2 cellular contexts compared by ENCODE assay signal in the genomic region with DNA sequence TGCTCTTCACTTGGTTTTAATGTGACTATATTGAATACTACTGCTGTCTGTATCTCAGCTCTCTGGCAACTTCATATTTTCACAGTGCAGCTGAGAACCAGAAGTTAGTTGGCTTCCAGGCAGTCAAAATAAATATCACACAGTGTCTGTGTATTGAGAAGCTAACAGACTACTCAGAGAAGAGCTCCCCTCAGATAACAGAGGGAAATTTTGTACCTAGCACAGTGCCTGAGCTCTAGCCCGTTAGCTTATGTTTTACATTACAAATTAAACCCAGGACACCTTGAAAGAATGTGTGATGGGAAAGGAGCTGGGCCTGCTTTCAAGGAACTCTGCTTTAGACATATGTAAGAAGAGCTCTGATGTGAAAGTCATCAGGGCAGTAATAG.
TF ChIP-seq lines count a peak whose summit lies in the region.

No MANE protein-coding gene starts in this region.

TF ChIP-seq in HepG2, 621 proteins besides CTCF, POLR2A, EP300 and RAD21:
- TF ChIP-seq, protein P1, sequence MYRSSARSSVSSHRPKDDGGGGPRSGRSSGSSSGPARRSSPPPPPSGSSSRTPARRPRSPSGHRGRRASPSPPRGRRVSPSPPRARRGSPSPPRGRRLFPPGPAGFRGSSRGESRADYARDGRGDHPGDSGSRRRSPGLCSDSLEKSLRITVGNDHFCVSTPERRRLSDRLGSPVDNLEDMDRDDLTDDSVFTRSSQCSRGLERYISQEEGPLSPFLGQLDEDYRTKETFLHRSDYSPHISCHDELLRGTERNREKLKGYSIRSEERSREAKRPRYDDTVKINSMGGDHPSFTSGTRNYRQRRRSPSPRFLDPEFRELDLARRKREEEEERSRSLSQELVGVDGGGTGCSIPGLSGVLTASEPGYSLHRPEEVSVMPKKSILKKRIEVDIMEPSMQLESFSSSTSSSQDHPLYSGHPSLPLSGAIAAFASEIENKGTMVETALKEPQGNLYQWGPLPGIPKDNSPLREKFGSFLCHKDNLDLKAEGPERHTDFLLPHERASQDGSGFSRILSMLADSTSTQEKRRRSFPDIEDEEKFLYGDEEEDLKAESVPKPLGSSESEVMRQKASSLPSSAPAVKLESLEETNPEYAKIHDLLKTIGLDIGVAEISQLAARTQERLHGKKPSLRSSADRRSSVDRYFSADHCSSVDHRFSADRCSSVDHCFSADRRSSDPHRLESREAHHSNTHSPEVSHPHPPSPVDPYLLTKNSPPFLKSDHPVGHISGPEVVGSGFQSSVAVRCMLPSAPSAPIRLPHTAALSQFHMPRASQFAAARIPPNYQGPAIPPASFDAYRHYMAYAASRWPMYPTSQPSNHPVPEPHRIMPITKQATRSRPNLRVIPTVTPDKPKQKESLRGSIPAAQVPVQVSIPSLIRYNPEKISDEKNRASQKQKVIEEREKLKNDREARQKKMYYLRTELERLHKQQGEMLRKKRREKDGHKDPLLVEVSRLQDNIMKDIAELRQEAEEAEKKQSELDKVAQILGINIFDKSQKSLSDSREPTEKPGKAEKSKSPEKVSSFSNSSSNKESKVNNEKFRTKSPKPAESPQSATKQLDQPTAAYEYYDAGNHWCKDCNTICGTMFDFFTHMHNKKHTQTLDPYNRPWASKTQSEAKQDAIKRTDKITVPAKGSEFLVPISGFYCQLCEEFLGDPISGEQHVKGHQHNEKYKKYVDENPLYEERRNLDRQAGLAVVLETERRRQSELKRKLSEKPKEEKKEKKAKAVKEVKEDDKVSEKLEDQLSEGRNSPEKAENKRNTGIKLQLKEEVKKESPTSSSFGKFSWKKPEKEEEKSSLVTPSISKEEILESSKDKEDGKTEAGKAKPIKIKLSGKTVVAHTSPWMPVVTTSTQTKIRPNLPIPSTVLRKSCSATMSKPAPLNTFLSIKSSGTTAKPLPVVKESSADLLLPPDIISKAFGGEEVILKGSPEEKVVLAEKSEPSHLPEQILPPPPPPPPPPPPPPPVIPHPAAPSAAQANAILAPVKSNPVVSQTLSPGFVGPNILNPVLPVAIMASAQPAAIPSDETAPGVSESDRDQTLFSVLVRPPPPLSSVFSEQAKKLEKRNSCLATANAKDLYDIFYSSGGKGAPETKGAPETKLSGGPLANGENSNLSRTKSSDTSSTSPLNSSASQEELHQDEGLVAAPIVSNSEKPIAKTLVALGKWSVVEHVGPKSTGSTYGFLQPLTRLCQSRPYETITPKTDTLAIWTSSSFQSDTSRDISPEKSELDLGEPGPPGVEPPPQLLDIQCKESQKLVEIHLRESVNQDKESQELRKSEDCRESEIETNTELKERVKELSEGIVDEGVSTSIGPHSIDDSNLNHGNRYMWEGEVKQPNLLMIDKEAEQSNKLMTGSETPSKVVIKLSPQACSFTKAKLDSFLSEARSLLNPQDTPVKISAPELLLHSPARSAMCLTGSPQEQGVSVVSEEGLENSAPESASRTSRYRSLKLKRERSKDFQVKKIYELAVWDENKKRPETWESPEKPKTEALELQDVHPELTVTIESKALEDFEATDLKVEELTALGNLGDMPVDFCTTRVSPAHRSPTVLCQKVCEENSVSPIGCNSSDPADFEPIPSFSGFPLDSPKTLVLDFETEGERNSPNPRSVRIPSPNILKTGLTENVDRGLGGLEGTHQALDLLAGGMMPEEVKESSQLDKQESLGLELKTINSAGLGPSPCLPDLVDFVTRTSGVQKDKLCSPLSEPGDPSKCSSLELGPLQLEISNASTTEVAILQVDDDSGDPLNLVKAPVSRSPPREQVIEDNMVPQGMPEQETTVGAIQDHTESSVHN (CRISPR knock-in tag; IDR thresholded peaks at IDR 0.05) = no peak
- TF ChIP-seq MAZ (IDR thresholded peaks at IDR 0.05; ENCODE audit: borderline replicate concordance, low read depth, low read length) = no peak
- no peak for TF ChIP-seq MAZ (CRISPR knock-in tag; IDR thresholded peaks at IDR 0.05; ENCODE audit: low read depth)
- TF ChIP-seq U2AF1 (optimal IDR thresholded peaks at IDR 0.05; ENCODE audit: low read depth, low read length) = no peak
- no peak for TF ChIP-seq ZNF724P (CRISPR knock-in tag; IDR thresholded peaks at IDR 0.05; ENCODE audit: borderline replicate concordance)
- no peak for TF ChIP-seq ZNF501 (CRISPR knock-in tag; IDR thresholded peaks at IDR 0.05)
- no peak for TF ChIP-seq ZNF841 (CRISPR knock-in tag; IDR thresholded peaks at IDR 0.05; ENCODE audit: borderline replicate concordance)
- no peak for TF ChIP-seq SOX6 (IDR thresholded peaks at IDR 0.05)
- no peak for TF ChIP-seq SOX6 (CRISPR knock-in tag; IDR thresholded peaks at IDR 0.05)
- no peak for TF ChIP-seq ZEB1 (IDR thresholded peaks at IDR 0.05; ENCODE audit: insufficient replicate concordance, low read depth)
- TF ChIP-seq, protein P2, sequence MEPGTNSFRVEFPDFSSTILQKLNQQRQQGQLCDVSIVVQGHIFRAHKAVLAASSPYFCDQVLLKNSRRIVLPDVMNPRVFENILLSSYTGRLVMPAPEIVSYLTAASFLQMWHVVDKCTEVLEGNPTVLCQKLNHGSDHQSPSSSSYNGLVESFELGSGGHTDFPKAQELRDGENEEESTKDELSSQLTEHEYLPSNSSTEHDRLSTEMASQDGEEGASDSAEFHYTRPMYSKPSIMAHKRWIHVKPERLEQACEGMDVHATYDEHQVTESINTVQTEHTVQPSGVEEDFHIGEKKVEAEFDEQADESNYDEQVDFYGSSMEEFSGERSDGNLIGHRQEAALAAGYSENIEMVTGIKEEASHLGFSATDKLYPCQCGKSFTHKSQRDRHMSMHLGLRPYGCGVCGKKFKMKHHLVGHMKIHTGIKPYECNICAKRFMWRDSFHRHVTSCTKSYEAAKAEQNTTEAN (CRISPR knock-in tag; conservative IDR thresholded peaks at IDR 0.05) = no peak
- no peak for TF ChIP-seq NR2C2 (CRISPR knock-in tag; IDR thresholded peaks at IDR 0.05; ENCODE audit: borderline replicate concordance)
- TF ChIP-seq, protein P3, sequence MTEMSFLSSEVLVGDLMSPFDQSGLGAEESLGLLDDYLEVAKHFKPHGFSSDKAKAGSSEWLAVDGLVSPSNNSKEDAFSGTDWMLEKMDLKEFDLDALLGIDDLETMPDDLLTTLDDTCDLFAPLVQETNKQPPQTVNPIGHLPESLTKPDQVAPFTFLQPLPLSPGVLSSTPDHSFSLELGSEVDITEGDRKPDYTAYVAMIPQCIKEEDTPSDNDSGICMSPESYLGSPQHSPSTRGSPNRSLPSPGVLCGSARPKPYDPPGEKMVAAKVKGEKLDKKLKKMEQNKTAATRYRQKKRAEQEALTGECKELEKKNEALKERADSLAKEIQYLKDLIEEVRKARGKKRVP (CRISPR knock-in tag; IDR thresholded peaks at IDR 0.05) = no peak
- TF ChIP-seq ZSCAN22 (CRISPR knock-in tag; IDR thresholded peaks at IDR 0.05) = no peak
- TF ChIP-seq SRSF1 (optimal IDR thresholded peaks at IDR 0.05; ENCODE audit: low read depth, low read length) = no peak
- TF ChIP-seq ZNF547 (CRISPR knock-in tag; IDR thresholded peaks at IDR 0.05) = no peak

TF ChIP-seq in SK-N-SH, 30 proteins besides CTCF, POLR2A, EP300 and RAD21:
- no peak for TF ChIP-seq RFX5 (IDR thresholded peaks at IDR 0.05; ENCODE audit: low read length)
- no peak for TF ChIP-seq JUND (IDR thresholded peaks at IDR 0.05)
- no peak for TF ChIP-seq TCF12 (IDR thresholded peaks at IDR 0.05)
- TF ChIP-seq SIN3A (IDR thresholded peaks at IDR 0.05; ENCODE audit: borderline replicate concordance, low read depth, low read length) = no peak
- TF ChIP-seq, protein P4, sequence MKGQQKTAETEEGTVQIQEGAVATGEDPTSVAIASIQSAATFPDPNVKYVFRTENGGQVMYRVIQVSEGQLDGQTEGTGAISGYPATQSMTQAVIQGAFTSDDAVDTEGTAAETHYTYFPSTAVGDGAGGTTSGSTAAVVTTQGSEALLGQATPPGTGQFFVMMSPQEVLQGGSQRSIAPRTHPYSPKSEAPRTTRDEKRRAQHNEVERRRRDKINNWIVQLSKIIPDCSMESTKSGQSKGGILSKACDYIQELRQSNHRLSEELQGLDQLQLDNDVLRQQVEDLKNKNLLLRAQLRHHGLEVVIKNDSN (IDR thresholded peaks at IDR 0.05; ENCODE audit: borderline replicate concordance, low read depth) = no peak
- TF ChIP-seq TEAD4 (IDR thresholded peaks at IDR 0.05; ENCODE audit: borderline replicate concordance, insufficient read depth) = no peak
- TF ChIP-seq FOXJ3 (CRISPR knock-in tag; IDR thresholded peaks at IDR 0.05) = no peak
- no peak for TF ChIP-seq FOXM1 (IDR thresholded peaks at IDR 0.05; ENCODE audit: low read depth)
- TF ChIP-seq RXRA (IDR thresholded peaks at IDR 0.05; ENCODE audit: borderline replicate concordance, low read depth) = no peak
- no peak for TF ChIP-seq TAF1 (IDR thresholded peaks at IDR 0.05; ENCODE audit: borderline replicate concordance, low read depth, low read length)
- TF ChIP-seq, protein P5, sequence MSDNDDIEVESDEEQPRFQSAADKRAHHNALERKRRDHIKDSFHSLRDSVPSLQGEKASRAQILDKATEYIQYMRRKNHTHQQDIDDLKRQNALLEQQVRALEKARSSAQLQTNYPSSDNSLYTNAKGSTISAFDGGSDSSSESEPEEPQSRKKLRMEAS (IDR thresholded peaks at IDR 0.05; ENCODE audit: low read depth) = no peak
- no peak for TF ChIP-seq SMC3 (IDR thresholded peaks at IDR 0.05; ENCODE audit: low read depth, low read length)
- TF ChIP-seq, protein P6, sequence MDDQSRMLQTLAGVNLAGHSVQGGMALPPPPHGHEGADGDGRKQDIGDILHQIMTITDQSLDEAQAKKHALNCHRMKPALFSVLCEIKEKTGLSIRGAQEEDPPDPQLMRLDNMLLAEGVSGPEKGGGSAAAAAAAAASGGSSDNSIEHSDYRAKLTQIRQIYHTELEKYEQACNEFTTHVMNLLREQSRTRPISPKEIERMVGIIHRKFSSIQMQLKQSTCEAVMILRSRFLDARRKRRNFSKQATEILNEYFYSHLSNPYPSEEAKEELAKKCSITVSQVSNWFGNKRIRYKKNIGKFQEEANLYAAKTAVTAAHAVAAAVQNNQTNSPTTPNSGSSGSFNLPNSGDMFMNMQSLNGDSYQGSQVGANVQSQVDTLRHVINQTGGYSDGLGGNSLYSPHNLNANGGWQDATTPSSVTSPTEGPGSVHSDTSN (IDR thresholded peaks at IDR 0.05) = no peak
- TF ChIP-seq MXI1 (IDR thresholded peaks at IDR 0.05; ENCODE audit: low read depth, low read length) = no peak
- TF ChIP-seq ELF1 (IDR thresholded peaks at IDR 0.05) = no peak
- TF ChIP-seq, protein P7, sequence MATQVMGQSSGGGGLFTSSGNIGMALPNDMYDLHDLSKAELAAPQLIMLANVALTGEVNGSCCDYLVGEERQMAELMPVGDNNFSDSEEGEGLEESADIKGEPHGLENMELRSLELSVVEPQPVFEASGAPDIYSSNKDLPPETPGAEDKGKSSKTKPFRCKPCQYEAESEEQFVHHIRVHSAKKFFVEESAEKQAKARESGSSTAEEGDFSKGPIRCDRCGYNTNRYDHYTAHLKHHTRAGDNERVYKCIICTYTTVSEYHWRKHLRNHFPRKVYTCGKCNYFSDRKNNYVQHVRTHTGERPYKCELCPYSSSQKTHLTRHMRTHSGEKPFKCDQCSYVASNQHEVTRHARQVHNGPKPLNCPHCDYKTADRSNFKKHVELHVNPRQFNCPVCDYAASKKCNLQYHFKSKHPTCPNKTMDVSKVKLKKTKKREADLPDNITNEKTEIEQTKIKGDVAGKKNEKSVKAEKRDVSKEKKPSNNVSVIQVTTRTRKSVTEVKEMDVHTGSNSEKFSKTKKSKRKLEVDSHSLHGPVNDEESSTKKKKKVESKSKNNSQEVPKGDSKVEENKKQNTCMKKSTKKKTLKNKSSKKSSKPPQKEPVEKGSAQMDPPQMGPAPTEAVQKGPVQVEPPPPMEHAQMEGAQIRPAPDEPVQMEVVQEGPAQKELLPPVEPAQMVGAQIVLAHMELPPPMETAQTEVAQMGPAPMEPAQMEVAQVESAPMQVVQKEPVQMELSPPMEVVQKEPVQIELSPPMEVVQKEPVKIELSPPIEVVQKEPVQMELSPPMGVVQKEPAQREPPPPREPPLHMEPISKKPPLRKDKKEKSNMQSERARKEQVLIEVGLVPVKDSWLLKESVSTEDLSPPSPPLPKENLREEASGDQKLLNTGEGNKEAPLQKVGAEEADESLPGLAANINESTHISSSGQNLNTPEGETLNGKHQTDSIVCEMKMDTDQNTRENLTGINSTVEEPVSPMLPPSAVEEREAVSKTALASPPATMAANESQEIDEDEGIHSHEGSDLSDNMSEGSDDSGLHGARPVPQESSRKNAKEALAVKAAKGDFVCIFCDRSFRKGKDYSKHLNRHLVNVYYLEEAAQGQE (IDR thresholded peaks at IDR 0.05; ENCODE audit: low read depth, low read length) = no peak
- TF ChIP-seq, protein P8, sequence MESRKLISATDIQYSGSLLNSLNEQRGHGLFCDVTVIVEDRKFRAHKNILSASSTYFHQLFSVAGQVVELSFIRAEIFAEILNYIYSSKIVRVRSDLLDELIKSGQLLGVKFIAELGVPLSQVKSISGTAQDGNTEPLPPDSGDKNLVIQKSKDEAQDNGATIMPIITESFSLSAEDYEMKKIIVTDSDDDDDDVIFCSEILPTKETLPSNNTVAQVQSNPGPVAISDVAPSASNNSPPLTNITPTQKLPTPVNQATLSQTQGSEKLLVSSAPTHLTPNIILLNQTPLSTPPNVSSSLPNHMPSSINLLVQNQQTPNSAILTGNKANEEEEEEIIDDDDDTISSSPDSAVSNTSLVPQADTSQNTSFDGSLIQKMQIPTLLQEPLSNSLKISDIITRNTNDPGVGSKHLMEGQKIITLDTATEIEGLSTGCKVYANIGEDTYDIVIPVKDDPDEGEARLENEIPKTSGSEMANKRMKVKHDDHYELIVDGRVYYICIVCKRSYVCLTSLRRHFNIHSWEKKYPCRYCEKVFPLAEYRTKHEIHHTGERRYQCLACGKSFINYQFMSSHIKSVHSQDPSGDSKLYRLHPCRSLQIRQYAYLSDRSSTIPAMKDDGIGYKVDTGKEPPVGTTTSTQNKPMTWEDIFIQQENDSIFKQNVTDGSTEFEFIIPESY (IDR thresholded peaks at IDR 0.05; ENCODE audit: borderline replicate concordance, low read depth) = no peak
- TF ChIP-seq MEF2A (IDR thresholded peaks at IDR 0.05; ENCODE audit: borderline replicate concordance, low read depth) = no peak
- no peak for TF ChIP-seq POLR2AphosphoS5 (IDR thresholded peaks at IDR 0.05; ENCODE audit: low read depth, low read length)
- TF ChIP-seq RCOR1 (IDR thresholded peaks at IDR 0.05; ENCODE audit: low read length) = no peak
